Comparison of ENCODE assay signal across 1 cellular context in the genomic region with DNA sequence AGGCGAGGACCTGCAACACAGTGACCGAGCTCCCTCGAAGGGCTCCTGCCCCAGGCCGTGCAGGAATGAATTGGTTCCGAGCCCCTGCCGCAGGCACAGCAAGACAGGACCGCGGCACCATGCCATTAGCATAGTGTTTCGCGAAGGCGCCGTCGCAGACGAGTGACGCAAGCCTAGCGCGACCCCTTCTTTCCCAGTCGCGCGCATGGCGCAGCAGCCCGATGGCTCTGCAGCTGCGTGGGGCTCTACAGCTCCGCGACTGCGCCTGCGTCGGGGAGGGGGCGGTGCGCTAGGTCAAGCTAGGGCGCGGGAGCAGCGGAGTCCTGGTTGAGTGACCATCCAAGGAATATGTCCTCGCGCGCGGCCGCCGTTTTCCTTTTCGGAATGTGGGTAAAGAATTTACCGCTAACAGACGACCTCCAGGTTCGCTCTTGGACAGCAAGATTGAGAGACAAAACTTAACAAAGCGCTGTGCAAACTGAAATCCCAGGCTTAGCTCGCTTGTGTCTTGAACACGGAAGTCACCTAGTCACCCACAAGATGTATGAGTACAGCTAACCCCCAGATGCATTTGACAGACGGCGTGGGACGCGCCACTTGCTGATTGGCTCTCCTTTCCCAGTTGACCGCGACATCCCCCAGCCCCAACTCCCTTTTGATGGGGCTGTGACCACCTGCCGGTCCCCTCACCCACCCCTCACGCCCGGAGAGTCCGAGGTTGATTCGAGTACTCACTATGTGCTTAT.
A peak's percentile ranks its signal among the peaks of the same experiment; 100 is the strongest.
TF ChIP-seq lines count a peak whose summit lies in the region.

TSS of gene TRMT61B (minus strand) at position 164 of the 746 bp plus-strand sequence. CDS start at position 132, 32 bp downstream.

TF ChIP-seq in HepG2, 621 proteins besides CTCF, POLR2A, EP300 and RAD21 (continued from another document and continues in another):
- TF ChIP-seq, protein P1, sequence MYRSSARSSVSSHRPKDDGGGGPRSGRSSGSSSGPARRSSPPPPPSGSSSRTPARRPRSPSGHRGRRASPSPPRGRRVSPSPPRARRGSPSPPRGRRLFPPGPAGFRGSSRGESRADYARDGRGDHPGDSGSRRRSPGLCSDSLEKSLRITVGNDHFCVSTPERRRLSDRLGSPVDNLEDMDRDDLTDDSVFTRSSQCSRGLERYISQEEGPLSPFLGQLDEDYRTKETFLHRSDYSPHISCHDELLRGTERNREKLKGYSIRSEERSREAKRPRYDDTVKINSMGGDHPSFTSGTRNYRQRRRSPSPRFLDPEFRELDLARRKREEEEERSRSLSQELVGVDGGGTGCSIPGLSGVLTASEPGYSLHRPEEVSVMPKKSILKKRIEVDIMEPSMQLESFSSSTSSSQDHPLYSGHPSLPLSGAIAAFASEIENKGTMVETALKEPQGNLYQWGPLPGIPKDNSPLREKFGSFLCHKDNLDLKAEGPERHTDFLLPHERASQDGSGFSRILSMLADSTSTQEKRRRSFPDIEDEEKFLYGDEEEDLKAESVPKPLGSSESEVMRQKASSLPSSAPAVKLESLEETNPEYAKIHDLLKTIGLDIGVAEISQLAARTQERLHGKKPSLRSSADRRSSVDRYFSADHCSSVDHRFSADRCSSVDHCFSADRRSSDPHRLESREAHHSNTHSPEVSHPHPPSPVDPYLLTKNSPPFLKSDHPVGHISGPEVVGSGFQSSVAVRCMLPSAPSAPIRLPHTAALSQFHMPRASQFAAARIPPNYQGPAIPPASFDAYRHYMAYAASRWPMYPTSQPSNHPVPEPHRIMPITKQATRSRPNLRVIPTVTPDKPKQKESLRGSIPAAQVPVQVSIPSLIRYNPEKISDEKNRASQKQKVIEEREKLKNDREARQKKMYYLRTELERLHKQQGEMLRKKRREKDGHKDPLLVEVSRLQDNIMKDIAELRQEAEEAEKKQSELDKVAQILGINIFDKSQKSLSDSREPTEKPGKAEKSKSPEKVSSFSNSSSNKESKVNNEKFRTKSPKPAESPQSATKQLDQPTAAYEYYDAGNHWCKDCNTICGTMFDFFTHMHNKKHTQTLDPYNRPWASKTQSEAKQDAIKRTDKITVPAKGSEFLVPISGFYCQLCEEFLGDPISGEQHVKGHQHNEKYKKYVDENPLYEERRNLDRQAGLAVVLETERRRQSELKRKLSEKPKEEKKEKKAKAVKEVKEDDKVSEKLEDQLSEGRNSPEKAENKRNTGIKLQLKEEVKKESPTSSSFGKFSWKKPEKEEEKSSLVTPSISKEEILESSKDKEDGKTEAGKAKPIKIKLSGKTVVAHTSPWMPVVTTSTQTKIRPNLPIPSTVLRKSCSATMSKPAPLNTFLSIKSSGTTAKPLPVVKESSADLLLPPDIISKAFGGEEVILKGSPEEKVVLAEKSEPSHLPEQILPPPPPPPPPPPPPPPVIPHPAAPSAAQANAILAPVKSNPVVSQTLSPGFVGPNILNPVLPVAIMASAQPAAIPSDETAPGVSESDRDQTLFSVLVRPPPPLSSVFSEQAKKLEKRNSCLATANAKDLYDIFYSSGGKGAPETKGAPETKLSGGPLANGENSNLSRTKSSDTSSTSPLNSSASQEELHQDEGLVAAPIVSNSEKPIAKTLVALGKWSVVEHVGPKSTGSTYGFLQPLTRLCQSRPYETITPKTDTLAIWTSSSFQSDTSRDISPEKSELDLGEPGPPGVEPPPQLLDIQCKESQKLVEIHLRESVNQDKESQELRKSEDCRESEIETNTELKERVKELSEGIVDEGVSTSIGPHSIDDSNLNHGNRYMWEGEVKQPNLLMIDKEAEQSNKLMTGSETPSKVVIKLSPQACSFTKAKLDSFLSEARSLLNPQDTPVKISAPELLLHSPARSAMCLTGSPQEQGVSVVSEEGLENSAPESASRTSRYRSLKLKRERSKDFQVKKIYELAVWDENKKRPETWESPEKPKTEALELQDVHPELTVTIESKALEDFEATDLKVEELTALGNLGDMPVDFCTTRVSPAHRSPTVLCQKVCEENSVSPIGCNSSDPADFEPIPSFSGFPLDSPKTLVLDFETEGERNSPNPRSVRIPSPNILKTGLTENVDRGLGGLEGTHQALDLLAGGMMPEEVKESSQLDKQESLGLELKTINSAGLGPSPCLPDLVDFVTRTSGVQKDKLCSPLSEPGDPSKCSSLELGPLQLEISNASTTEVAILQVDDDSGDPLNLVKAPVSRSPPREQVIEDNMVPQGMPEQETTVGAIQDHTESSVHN (CRISPR knock-in tag; IDR thresholded peaks at IDR 0.05): peak; percentile 60; the same call in 1 of the 2 replicates
- TF ChIP-seq, protein P2, sequence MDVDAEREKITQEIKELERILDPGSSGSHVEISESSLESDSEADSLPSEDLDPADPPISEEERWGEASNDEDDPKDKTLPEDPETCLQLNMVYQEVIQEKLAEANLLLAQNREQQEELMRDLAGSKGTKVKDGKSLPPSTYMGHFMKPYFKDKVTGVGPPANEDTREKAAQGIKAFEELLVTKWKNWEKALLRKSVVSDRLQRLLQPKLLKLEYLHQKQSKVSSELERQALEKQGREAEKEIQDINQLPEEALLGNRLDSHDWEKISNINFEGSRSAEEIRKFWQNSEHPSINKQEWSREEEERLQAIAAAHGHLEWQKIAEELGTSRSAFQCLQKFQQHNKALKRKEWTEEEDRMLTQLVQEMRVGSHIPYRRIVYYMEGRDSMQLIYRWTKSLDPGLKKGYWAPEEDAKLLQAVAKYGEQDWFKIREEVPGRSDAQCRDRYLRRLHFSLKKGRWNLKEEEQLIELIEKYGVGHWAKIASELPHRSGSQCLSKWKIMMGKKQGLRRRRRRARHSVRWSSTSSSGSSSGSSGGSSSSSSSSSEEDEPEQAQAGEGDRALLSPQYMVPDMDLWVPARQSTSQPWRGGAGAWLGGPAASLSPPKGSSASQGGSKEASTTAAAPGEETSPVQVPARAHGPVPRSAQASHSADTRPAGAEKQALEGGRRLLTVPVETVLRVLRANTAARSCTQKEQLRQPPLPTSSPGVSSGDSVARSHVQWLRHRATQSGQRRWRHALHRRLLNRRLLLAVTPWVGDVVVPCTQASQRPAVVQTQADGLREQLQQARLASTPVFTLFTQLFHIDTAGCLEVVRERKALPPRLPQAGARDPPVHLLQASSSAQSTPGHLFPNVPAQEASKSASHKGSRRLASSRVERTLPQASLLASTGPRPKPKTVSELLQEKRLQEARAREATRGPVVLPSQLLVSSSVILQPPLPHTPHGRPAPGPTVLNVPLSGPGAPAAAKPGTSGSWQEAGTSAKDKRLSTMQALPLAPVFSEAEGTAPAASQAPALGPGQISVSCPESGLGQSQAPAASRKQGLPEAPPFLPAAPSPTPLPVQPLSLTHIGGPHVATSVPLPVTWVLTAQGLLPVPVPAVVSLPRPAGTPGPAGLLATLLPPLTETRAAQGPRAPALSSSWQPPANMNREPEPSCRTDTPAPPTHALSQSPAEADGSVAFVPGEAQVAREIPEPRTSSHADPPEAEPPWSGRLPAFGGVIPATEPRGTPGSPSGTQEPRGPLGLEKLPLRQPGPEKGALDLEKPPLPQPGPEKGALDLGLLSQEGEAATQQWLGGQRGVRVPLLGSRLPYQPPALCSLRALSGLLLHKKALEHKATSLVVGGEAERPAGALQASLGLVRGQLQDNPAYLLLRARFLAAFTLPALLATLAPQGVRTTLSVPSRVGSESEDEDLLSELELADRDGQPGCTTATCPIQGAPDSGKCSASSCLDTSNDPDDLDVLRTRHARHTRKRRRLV (CRISPR knock-in tag; IDR thresholded peaks at IDR 0.05): peak; percentile 64; the same call in 1 of the 2 replicates
- TF ChIP-seq AFF4 (CRISPR knock-in tag; IDR thresholded peaks at IDR 0.05) (no peak), HINFP (CRISPR knock-in tag; IDR thresholded peaks at IDR 0.05; ENCODE audit: low read depth) (peak; percentile 80; the same call in 1 of the 2 replicates), STAG1 (CRISPR knock-in tag; IDR thresholded peaks at IDR 0.05) (0 out of 2 replicates have a peak, but pooled peaks have one; percentile 21), PAXIP1 (CRISPR knock-in tag; conservative IDR thresholded peaks at IDR 0.05) (peak; percentile 66), ZNF598 (CRISPR knock-in tag; IDR thresholded peaks at IDR 0.05; ENCODE audit: borderline replicate concordance) (peak; percentile 91; the same call in 1 of the 2 replicates), MED1 (CRISPR knock-in tag; IDR thresholded peaks at IDR 0.05) (peak; percentile 91), TSC22D2 (CRISPR knock-in tag; IDR thresholded peaks at IDR 0.05; ENCODE audit: borderline replicate concordance) (peak; percentile 98), ATF4 (CRISPR knock-in tag; IDR thresholded peaks at IDR 0.05) (peak in 1 of 2 experiments; percentile 84; a peak in 2 of 4 replicates), ZNF567 (CRISPR knock-in tag; IDR thresholded peaks at IDR 0.05; ENCODE audit: borderline replicate concordance) (peak; percentile 99), ZNF124 (CRISPR knock-in tag; IDR thresholded peaks at IDR 0.05) (peak; percentile 78)
